8 cellular contexts compared by ENCODE assay signal in the genomic region with DNA sequence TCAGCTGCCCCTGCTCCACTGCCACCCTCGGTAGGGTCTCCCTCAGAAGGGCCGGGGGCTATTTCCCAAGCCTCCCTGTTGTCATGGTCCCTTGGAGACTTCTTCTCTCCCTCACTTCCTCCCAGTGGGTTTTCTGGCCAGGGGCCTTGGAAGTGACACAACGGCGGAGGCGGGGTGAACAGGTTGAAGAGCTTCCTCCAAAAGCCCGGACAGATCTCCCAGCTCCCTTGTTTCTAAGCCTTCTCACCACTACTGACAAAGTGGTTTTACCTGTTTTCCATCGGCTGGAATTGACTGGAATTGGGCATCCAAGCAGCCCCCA. TPM values are rescaled to one million over a fixed set of nuclear protein-coding genes. Genes with fewer than 3 reads are reported as not detected.
DNase-seq lines count a peak whose midpoint lies in the region; ATAC-seq and TF ChIP-seq lines count a peak whose summit lies in the region.

No MANE protein-coding gene starts in this region.

- TF ChIP-seq POLR2A in HCT116 (IDR thresholded peaks at IDR 0.05; ENCODE audit: borderline replicate concordance, extremely low read depth, insufficient read depth, insufficient read length), result no peak
- TF ChIP-seq POLR2A in gastroesophageal sphincter (IDR thresholded peaks at IDR 0.05), result no peak

- no peak for TF ChIP-seq EP300 in gastroesophageal sphincter (IDR thresholded peaks at IDR 0.05)

- no peaks in the 10 kb centered on the region for H3K9me2 ChIP-seq in HCT116 (ENCODE audit: insufficient read depth)

- peak overlapping the region; percentile 75 for H3K4me2 ChIP-seq in HCT116 (ENCODE audit: low read length)
- H3K4me2 ChIP-seq in skeletal muscle satellite cell (ENCODE audit: low read length), result peak overlapping the region; percentile 10

- RAD21 ChIA-PET in HCT116 (lab: Charles Lee; ENCODE audit: low non-redundant PET in 1 of 2, low total read pairs in 2 of 2, uncharacterized antibody in 2 of 2, unreplicated experiment in 2 of 2), result no interaction called here

- intact Hi-C loops in HCT116 (cut with micrococcal nuclease), result loop anchor here (5.0 kb wide), 1 partner anchor 99 kb away; no protein-coding TSS in a partner anchor

- peaks cover 100% of the 10 kb centered on the region for H3K79me2 ChIP-seq in HCT116 (ENCODE audit: insufficient read depth, low read length)

- H3K4me1 ChIP-seq in HCT116 (ENCODE audit: control insufficient read depth in 1 of 2, insufficient read depth in 2 of 2, low read length in 2 of 2) (peaks cover 83 to 94% of the 10 kb centered on the region in 2 experiments), gastroesophageal sphincter (peaks cover 0 to 100% (median 90%) of the 10 kb centered on the region in 3 donors), skeletal muscle satellite cell (ENCODE audit: control insufficient read depth, insufficient read depth, low read length) (peaks cover 76% of the 10 kb centered on the region)

- H3K9me3 ChIP-seq in HCT116 (ENCODE audit: control insufficient read depth in 1 of 2, insufficient read depth in 1 of 2, low read depth in 1 of 2, low read length in 2 of 2), result no peaks in the 10 kb centered on the region
- no peaks in the 10 kb centered on the region for H3K9me3 ChIP-seq in gastroesophageal sphincter
- H3K9me3 ChIP-seq in skeletal muscle satellite cell (replicated peaks; ENCODE audit: low read length), result no peaks in the 10 kb centered on the region

- no peak for TF ChIP-seq RAD21 in HCT116 (IDR thresholded peaks at IDR 0.05; ENCODE audit: low read depth)

- no peaks in the 10 kb centered on the region for H3K27me3 ChIP-seq in HCT116 (ENCODE audit: insufficient read depth, low read length)
- no peaks in the 10 kb centered on the region for H3K27me3 ChIP-seq in gastroesophageal sphincter
- H3K27me3 ChIP-seq in skeletal muscle satellite cell (ENCODE audit: control insufficient read depth, insufficient read depth, low read length), result no peaks in the 10 kb centered on the region

- POLR2A ChIA-PET in HCT116 (lab: Charles Lee), result interaction anchor here (1.0 kb wide), 2 partner anchors 10 to 79 kb away, joined by 3 to 4 read pairs; no protein-coding TSS in a partner anchor

- H3K36me3 ChIP-seq in HCT116 (ENCODE audit: control insufficient read depth in 1 of 2, insufficient read depth in 2 of 2, low read length in 2 of 2), result peaks cover 0 to 5% of the 10 kb centered on the region in 2 experiments; a peak in 1 of 4 replicates
- peaks cover 0 to 6% of the 10 kb centered on the region in 2 donors for H3K36me3 ChIP-seq in gastroesophageal sphincter
- H3K36me3 ChIP-seq in skeletal muscle satellite cell (ENCODE audit: insufficient read depth, low read length), result peaks cover 56% of the 10 kb centered on the region

- H3K27ac ChIP-seq in HCT116 (ENCODE audit: low read depth, low read length) (peak overlapping the region; percentile 27), gastroesophageal sphincter (peak overlapping the region; percentile 84 to 100 (median 98))

- H3K4me3 ChIP-seq in HCT116 (replicated peaks in 1 of 2; ENCODE audit: low read depth in 1 of 2, low read length in 2 of 2), result no peak overlapping the region
- H3K4me3 ChIP-seq in gastroesophageal sphincter, result peak overlapping the region in 1 of 2 donors; percentile 22
- H3K4me3 ChIP-seq in skeletal muscle satellite cell (ENCODE audit: low read length), result no peak overlapping the region

- DNase-seq in HCT116 (ENCODE audit: low read depth, low spot score) (no peak), SKM-1 treated with dmso at 0.1 percent for 144 hours (lab: John Stamatoyannopoulos, UW; ENCODE audit: unreplicated experiment) (peak; percentile 89), amniotic stem cell (lab: John Stamatoyannopoulos, UW) (no peak), germinal center (ENCODE audit: low spot score) (no peak), ecto neural progenitor cell (ENCODE audit: low spot score) (no peak), RPMI8226 (no peak)

- WGBS in gastroesophageal sphincter (ENCODE audit: low coverage in 1 of 2), 2 donors, result 20 to 34% methylated on average over 5 to 7 of the region's 7 CpGs

- CTCF ChIA-PET in HCT116 (lab: Charles Lee), result interaction anchor here (1.3 kb wide), 1 partner anchor 8 kb away, joined by 4 read pairs; no protein-coding TSS in a partner anchor

- H2AFZ ChIP-seq in HCT116 (ENCODE audit: low read depth, low read length, poor library complexity, severe bottlenecking), result no peak overlapping the region

- BruUV-seq in HCT116 (replicated peaks; lab: Mats Ljungman, UMichigan), result no TSS peak

- ATAC-seq in HCT116, result no peak
- no peak for ATAC-seq in gastroesophageal sphincter

- H3K9ac ChIP-seq in HCT116 (ENCODE audit: low read length), result no peak overlapping the region; the same call in 1 of the 2 replicates
- peak overlapping the region; percentile 23 for H3K9ac ChIP-seq in skeletal muscle satellite cell (ENCODE audit: low read depth, low read length)

- H4K20me1 ChIP-seq in HCT116 (ENCODE audit: insufficient read depth), result peaks cover 15% of the 10 kb centered on the region; the same call in 1 of the 2 replicates

- TF ChIP-seq CTCF in HCT116 (IDR thresholded peaks at IDR 0.05 in 2 of 3, conservative IDR thresholded peaks at IDR 0.05 in 1 of 3; ENCODE audit: borderline replicate concordance in 1 of 3, insufficient read depth in 1 of 3, low read depth in 2 of 3, low read length in 2 of 3) (no peak), gastroesophageal sphincter (IDR thresholded peaks at IDR 0.05) (no peak)

TF ChIP-seq in HCT116, 20 proteins besides CTCF, POLR2A, EP300 and RAD21:
- TF ChIP-seq CBX3 (IDR thresholded peaks at IDR 0.05; ENCODE audit: low read depth), result no peak

RNA-seq across cellular contexts. Expression of a gene that starts 14.5 kb away (rescaled TPM):
- total RNA-seq in HCT116 (2021; ENCODE audit: unreplicated experiment) (258 TPM), gastroesophageal sphincter (100 to 1,000 TPM; 304 to 366 (median 322) TPM)
- 205 and 249 TPM in 2 replicates for polyA plus RNA-seq in HCT116 (2012)
- 248 and 329 TPM in 2 replicates for total RNA-seq in skeletal muscle satellite cell (2012; rRNA removed)
